ENCODE assay signal across 11 cellular contexts in genomic region chr17:72931163-72931562, GRCh38.
DNase-seq lines count a peak whose midpoint lies in the region; ATAC-seq and TF ChIP-seq lines count a peak whose summit lies in the region.
"Had no signal": no experiment of that assay in that cellular context is flagged by ENCODE, and none has a peak within 500 bp of the region (broad histone marks: within the 10 kb centered on the region; RNA-seq: fewer than 3 reads in every experiment).

No MANE protein-coding gene starts in this region.

- no peaks in the 10 kb centered on the region for H3K27me3 ChIP-seq in neuronal stem cell (ENCODE audit: control insufficient read depth in 3 of 3, insufficient read depth in 3 of 3, low read depth in 1 of 3, low read length in 3 of 3)

- peak overlapping the region; percentile 18 for H2BK15ac ChIP-seq in neuronal stem cell (ENCODE audit: low read length)

- no peaks in the 10 kb centered on the region for H3K9me3 ChIP-seq in OCI-LY7 (ENCODE audit: low read length)
- H3K9me3 ChIP-seq in neuronal stem cell (replicated peaks in 1 of 2; ENCODE audit: control insufficient read depth in 2 of 2, insufficient read depth in 1 of 2, low read depth in 1 of 2, low read length in 2 of 2), result no peaks in the 10 kb centered on the region
- H3K9me3 ChIP-seq: lower lobe of right lung had no signal

- CTCF ChIA-PET in OCI-LY7 (lab: Charles Lee; ENCODE audit: unreplicated experiment), result no interaction called here

- H3K27ac ChIP-seq in OCI-LY7 (ENCODE audit: low read depth, low read length, poor library complexity, severe bottlenecking), result no peak overlapping the region
- H3K27ac ChIP-seq in neuronal stem cell (replicated peaks; ENCODE audit: low read length), result no peak overlapping the region
- H3K27ac ChIP-seq: KMS-11, lower lobe of right lung had no signal

- TF ChIP-seq CTCF in OCI-LY7 (conservative IDR thresholded peaks at IDR 0.05; ENCODE audit: low read length), result no peak

- ATAC-seq in GM21619 (IDR thresholded peaks at IDR 0.05; ENCODE audit: unreplicated experiment), result peak; percentile 77
- ATAC-seq in Right ventricle myocardium superior (ENCODE audit: poor library complexity), result no peak
- ATAC-seq: lower lobe of right lung had no signal

- H3K18ac ChIP-seq in neuronal stem cell (ENCODE audit: low read length), result no peak overlapping the region

- H3K4me2 ChIP-seq in OCI-LY7 (ENCODE audit: low read length), result no peak overlapping the region
- H3K4me2 ChIP-seq in neuronal stem cell (ENCODE audit: insufficient read depth, low read length, poor library complexity, severe bottlenecking), result no peak overlapping the region
- H3K4me2 ChIP-seq: KMS-11 had no signal

- H2AK5ac ChIP-seq in neuronal stem cell (ENCODE audit: low read depth, low read length), result no peak overlapping the region

- BruUV-seq in OCI-LY7 (replicated peaks; lab: Mats Ljungman, UMichigan), result no TSS peak

- no peaks in the 10 kb centered on the region for H3K79me2 ChIP-seq in OCI-LY7 (ENCODE audit: insufficient read depth, low read depth, low read length)

- intact Hi-C loops in OCI-LY7 (cut with micrococcal nuclease; ENCODE audit: unreplicated experiment), result no loop called here
- intact Hi-C loops in Right ventricle myocardium superior (cut with DNase I), result no loop called here

- no CpG with 5 or more reads among the region's 9 CpGs for WGBS in neuronal stem cell (ENCODE audit: extremely low coverage in 2 of 2, insufficient read length in 2 of 2, insufficient replicate concordance in 1 of 2), 2 donors

- H4K91ac ChIP-seq in neuronal stem cell (ENCODE audit: low read depth, low read length, poor library complexity), result no peak overlapping the region

- H4K8ac ChIP-seq in neuronal stem cell (ENCODE audit: low read depth, low read length), result no peak overlapping the region

- H3K4me3 ChIP-seq in OCI-LY7 (ENCODE audit: low read depth, low read length, poor library complexity, severe bottlenecking) (no peak overlapping the region), neuronal stem cell (ENCODE audit: low read length in 2 of 2) (no peak overlapping the region)
- H3K4me3 ChIP-seq: lower lobe of right lung had no signal

- H3K4me1 ChIP-seq in OCI-LY7 (ENCODE audit: insufficient read depth, low read length, poor library complexity, severe bottlenecking) (no peaks in the 10 kb centered on the region), neuronal stem cell (ENCODE audit: control insufficient read depth in 2 of 2, insufficient read depth in 1 of 2, low read depth in 1 of 2, low read length in 2 of 2) (peaks cover 7 to 12% of the 10 kb centered on the region in 2 donors)
- H3K4me1 ChIP-seq: lower lobe of right lung had no signal

- H4K20me1 ChIP-seq in OCI-LY7 (ENCODE audit: insufficient read depth, low read length), result no peaks in the 10 kb centered on the region

- H2BK5ac ChIP-seq in neuronal stem cell (ENCODE audit: low read length), result no peak overlapping the region

- no peaks in the 10 kb centered on the region for H3K9me2 ChIP-seq in OCI-LY7 (ENCODE audit: insufficient read depth, low read length)

- H2BK120ac ChIP-seq in neuronal stem cell (ENCODE audit: low read depth, low read length), result no peak overlapping the region

- H3K79me1 ChIP-seq in neuronal stem cell (ENCODE audit: low read depth, low read length), result no peaks in the 10 kb centered on the region

- H3K14ac ChIP-seq in neuronal stem cell (ENCODE audit: low read length), result no peak overlapping the region

- no peak overlapping the region for H3K23ac ChIP-seq in neuronal stem cell (ENCODE audit: low read depth, low read length, poor library complexity)

- DNase-seq in NCI-H146 (lab: John Stamatoyannopoulos, UW) (peak; percentile 16), NCI-H146 treated with DMSO at 0.1 percent for 48 hours (lab: John Stamatoyannopoulos, UW; ENCODE audit: unreplicated experiment) (no peak), OCI-LY7 (ENCODE audit: low spot score) (peak; percentile 57), neuronal stem cell (ENCODE audit: low spot score) (no peak), dedifferentiated amniotic fluid mesenchymal stem cell (ENCODE audit: extremely low spot score) (no peak), Right ventricle myocardium superior (no peak)
- no peak for DNase-seq in effector CD4-positive, alpha-beta T cell
- DNase-seq: activated B cell treated with CpG ODN at 0.5 μM for 24 hours, lower lobe of right lung had no signal

- H2AFZ ChIP-seq in OCI-LY7 (ENCODE audit: low read length) (no peak overlapping the region), neuronal stem cell (ENCODE audit: low read length) (no peak overlapping the region)

- H3K9ac ChIP-seq in neuronal stem cell (ENCODE audit: low read depth, low read length, poor library complexity), result no peak overlapping the region
- H3K9ac ChIP-seq: KMS-11 had no signal

- H3K36me3 ChIP-seq in OCI-LY7 (ENCODE audit: insufficient read depth, low read length) (no peaks in the 10 kb centered on the region), neuronal stem cell (replicated peaks in 1 of 2; ENCODE audit: control insufficient read depth in 2 of 2, insufficient read depth in 2 of 2, low read length in 2 of 2) (no peaks in the 10 kb centered on the region)
- H3K36me3 ChIP-seq: lower lobe of right lung had no signal

- POLR2A ChIA-PET in OCI-LY7 (lab: Charles Lee), result interaction anchor here (1.0 to 1.3 kb wide), 2 partner anchors 8 to 9 kb away, joined by 3 to 5 read pairs; no protein-coding TSS in a partner anchor

- H3K4ac ChIP-seq in neuronal stem cell (ENCODE audit: low read length), result no peak overlapping the region

- H2BK12ac ChIP-seq in neuronal stem cell (ENCODE audit: low read length), result no peak overlapping the region

Comparison
In these comparisons a context has a peak if more than half of its experiments do, and no peak if none do; other contexts are left out.
1. DNase-seq: peak in NCI-H146 (single experiment) and OCI-LY7 (single experiment); none in NCI-H146 treated with DMSO at 0.1 percent for 48 hours (single experiment), neuronal stem cell (single experiment), dedifferentiated amniotic fluid mesenchymal stem cell (single experiment), effector CD4-positive, alpha-beta T cell (single experiment) and Right ventricle myocardium superior (single experiment).